ENCODE assay signal across 21 cellular contexts in genomic region chr2:33532966-33533365, GRCh38. TPM values are rescaled to one million over a fixed set of nuclear protein-coding genes. Genes with fewer than 3 reads are reported as not detected.
A peak's percentile ranks its signal among the peaks of the same experiment; 100 is the strongest.
DNase-seq lines count a peak whose midpoint lies in the region; ATAC-seq and TF ChIP-seq lines count a peak whose summit lies in the region.
"Had no signal": no experiment of that assay in that cellular context is flagged by ENCODE, and none has a peak within 500 bp of the region (broad histone marks: within the 10 kb centered on the region; RNA-seq: fewer than 3 reads in every experiment).

No MANE protein-coding gene starts in this region.

- in situ Hi-C loops in HAP-1 (cut with MboI; ENCODE audit: low sequenced_read_pairs): no loop called here

- 73 to 77% methylated on average over 2 of the region's 2 CpGs for WGBS in aorta, 2 donors

- H3K4me1 Mint-ChIP-seq in activated naive CD8-positive, alpha-beta T cell treated with anti-CD3 and anti-CD28 coated beads, Interleukin-2, amount 50 U/mL, for 24 hours: peaks cover 18% of the 10 kb centered on the region
- peaks cover 9% of the 10 kb centered on the region for H3K4me1 Mint-ChIP-seq in activated naive CD8-positive, alpha-beta T cell treated with anti-CD3 and anti-CD28 coated beads for 36 hours
- peaks cover 50 to 71% (median 55%) of the 10 kb centered on the region in 3 donors for H3K4me1 Mint-ChIP-seq in naive B cell

- peak overlapping the region; percentile 9 for H3K27ac Mint-ChIP-seq in activated naive CD8-positive, alpha-beta T cell treated with anti-CD3 and anti-CD28 coated beads, Interleukin-2, amount 50 U/mL, for 24 hours
- H3K27ac Mint-ChIP-seq in activated naive CD8-positive, alpha-beta T cell treated with anti-CD3 and anti-CD28 coated beads for 36 hours: no peak overlapping the region
- peak overlapping the region; percentile 91 to 98 (median 97) for H3K27ac Mint-ChIP-seq in naive B cell

- H3K36me3 ChIP-seq in cardiac muscle cell (peaks cover 2% of the 10 kb centered on the region), HAP-1 (replicated peaks) (no peaks in the 10 kb centered on the region), aorta (ENCODE audit: control insufficient read depth in 1 of 2, insufficient read depth in 2 of 2, low read length in 1 of 2) (no peaks in the 10 kb centered on the region)
- H3K36me3 ChIP-seq: MG63 had no signal

- no peaks in the 10 kb centered on the region for H3K9me3 Mint-ChIP-seq in activated naive CD8-positive, alpha-beta T cell treated with anti-CD3 and anti-CD28 coated beads, Interleukin-2, amount 50 U/mL, for 24 hours
- no peaks in the 10 kb centered on the region for H3K9me3 Mint-ChIP-seq in activated naive CD8-positive, alpha-beta T cell treated with anti-CD3 and anti-CD28 coated beads for 36 hours
- H3K9me3 Mint-ChIP-seq in naive B cell: no peaks in the 10 kb centered on the region

- no peak for DNase-seq in activated naive CD8-positive, alpha-beta T cell treated with anti-CD3 and anti-CD28 coated beads, Interleukin-2, amount 50 U/mL, for 24 hours
- no peak for DNase-seq in activated naive CD8-positive, alpha-beta T cell treated with anti-CD3 and anti-CD28 coated beads for 36 hours
- no peak for DNase-seq in cardiac muscle cell (ENCODE audit: low read depth in 1 of 2, low spot score in 1 of 2)
- DNase-seq in naive B cell: no peak
- DNase-seq in HAP-1 (ENCODE audit: low spot score in 2 of 2): no peak
- DNase-seq in CD1c-positive myeloid dendritic cell (ENCODE audit: extremely low spot score): no peak
- no peak for DNase-seq in aorta
- DNase-seq: DND-41, GDM1, GOT3, MG63, NCI-H1092, NCI-H146, NCI-H2081 treated with DMSO at 0.1 percent for 48 hours, NCI-H510A treated with DMSO at 0.1 percent for 48 hours, NCI-H82, SHP77 had no signal

- H3K27me3 Mint-ChIP-seq in activated naive CD8-positive, alpha-beta T cell treated with anti-CD3 and anti-CD28 coated beads, Interleukin-2, amount 50 U/mL, for 24 hours: no peaks in the 10 kb centered on the region
- H3K27me3 Mint-ChIP-seq in activated naive CD8-positive, alpha-beta T cell treated with anti-CD3 and anti-CD28 coated beads for 36 hours: no peaks in the 10 kb centered on the region
- no peaks in the 10 kb centered on the region for H3K27me3 Mint-ChIP-seq in naive B cell

- no peak for TF ChIP-seq CTCF in cardiac muscle cell (IDR thresholded peaks at IDR 0.05; ENCODE audit: low read depth, low read length)

- H3K27me3 ChIP-seq in cardiac muscle cell (no peaks in the 10 kb centered on the region), HAP-1 (ENCODE audit: low read depth) (no peaks in the 10 kb centered on the region), aorta (ENCODE audit: control insufficient read depth in 1 of 2, insufficient read depth in 2 of 2, low read length in 1 of 2) (no peaks in the 10 kb centered on the region)
- H3K27me3 ChIP-seq: BLaER1 treated with 17β-estradiol and CSF1 and Interleukin-3, amounts not matched to agents 10 nM and 100 nM; MG63 had no signal

- peak overlapping the region; percentile 18 for H3K27ac ChIP-seq in cardiac muscle cell
- H3K27ac ChIP-seq in aorta (ENCODE audit: low read depth in 1 of 2, low read length in 2 of 2): no peak overlapping the region
- H3K27ac ChIP-seq: 22Rv1; BLaER1 treated with 17β-estradiol and CSF1 and Interleukin-3, amounts not matched to agents 10 nM and 100 nM had no signal

- H3K36me3 Mint-ChIP-seq in activated naive CD8-positive, alpha-beta T cell treated with anti-CD3 and anti-CD28 coated beads, Interleukin-2, amount 50 U/mL, for 24 hours (ENCODE audit: low read depth): no peaks in the 10 kb centered on the region
- peaks cover 6% of the 10 kb centered on the region for H3K36me3 Mint-ChIP-seq in activated naive CD8-positive, alpha-beta T cell treated with anti-CD3 and anti-CD28 coated beads for 36 hours
- peaks cover 27 to 31% of the 10 kb centered on the region in 2 donors for H3K36me3 Mint-ChIP-seq in naive B cell

- intact Hi-C loops in aorta (cut with DNase I): no loop called here

- no peak for ATAC-seq in activated naive CD8-positive, alpha-beta T cell treated with anti-CD3 and anti-CD28 coated beads, Interleukin-2, amount 50 U/mL, for 24 hours
- ATAC-seq in naive B cell (ENCODE audit: low read depth in 2 of 2) (no peak), GM21423 (IDR thresholded peaks at IDR 0.05; ENCODE audit: unreplicated experiment) (no peak), aorta (ENCODE audit: low FRiP score) (no peak)
- ATAC-seq: Panc1 had no signal

- H3K4me3 Mint-ChIP-seq in activated naive CD8-positive, alpha-beta T cell treated with anti-CD3 and anti-CD28 coated beads, Interleukin-2, amount 50 U/mL, for 24 hours: no peak overlapping the region
- H3K4me3 Mint-ChIP-seq in activated naive CD8-positive, alpha-beta T cell treated with anti-CD3 and anti-CD28 coated beads for 36 hours: no peak overlapping the region
- peak overlapping the region in 4 of 8 donors; percentile 55 to 87 (median 84) for H3K4me3 Mint-ChIP-seq in naive B cell

- no peaks in the 10 kb centered on the region for H3K9me3 ChIP-seq in cardiac muscle cell (ENCODE audit: low read depth)
- H3K9me3 ChIP-seq in HAP-1: no peaks in the 10 kb centered on the region
- H3K9me3 ChIP-seq in aorta (ENCODE audit: control insufficient read depth, low read length): no peaks in the 10 kb centered on the region
- H3K9me3 ChIP-seq: MG63 had no signal

- H3K4me3 ChIP-seq in cardiac muscle cell (no peak overlapping the region), HAP-1 (no peak overlapping the region), aorta (ENCODE audit: low read length in 2 of 2) (no peak overlapping the region)
- H3K4me3 ChIP-seq: BLaER1 treated with 17β-estradiol and CSF1 and Interleukin-3, amounts not matched to agents 10 nM and 100 nM; MG63 had no signal

- H3K4me1 ChIP-seq in cardiac muscle cell (ENCODE audit: low read depth) (peaks cover 25% of the 10 kb centered on the region), HAP-1 (no peaks in the 10 kb centered on the region), aorta (ENCODE audit: control insufficient read depth in 1 of 2, insufficient read depth in 2 of 2, low read length in 2 of 2) (peaks cover 0 to 3% of the 10 kb centered on the region in 2 donors)

RNA-seq across cellular contexts. Expression of gene RASGRP3, which starts 56.5 kb away (rescaled TPM):
- total RNA-seq in activated naive CD8-positive, alpha-beta T cell treated with anti-CD3 and anti-CD28 coated beads for 36 hours: 1 to 10 TPM; 5.5 to 5.8 TPM
- 19.8 and 25.4 TPM in 2 replicates for total RNA-seq in cardiac muscle cell
- 21.3 and 46.3 TPM in 2 replicates for polyA plus RNA-seq in cardiac muscle cell
- polyA plus RNA-seq in naive B cell (ENCODE audit: low read depth in 6 of 6): 100 to 1,000 TPM in 3 of 6 donors, 10 to 100 TPM in 3; 44.7 to 118 (median 92.3) TPM
- 10 to 100 TPM; 12.8 to 22.3 TPM for total RNA-seq in aorta
- polyA plus RNA-seq in aorta: 1 to 10 TPM in 1 of 2 donors, under 1 TPM in 1; 0.46 to 3.0 TPM
